In the genomic region with DNA sequence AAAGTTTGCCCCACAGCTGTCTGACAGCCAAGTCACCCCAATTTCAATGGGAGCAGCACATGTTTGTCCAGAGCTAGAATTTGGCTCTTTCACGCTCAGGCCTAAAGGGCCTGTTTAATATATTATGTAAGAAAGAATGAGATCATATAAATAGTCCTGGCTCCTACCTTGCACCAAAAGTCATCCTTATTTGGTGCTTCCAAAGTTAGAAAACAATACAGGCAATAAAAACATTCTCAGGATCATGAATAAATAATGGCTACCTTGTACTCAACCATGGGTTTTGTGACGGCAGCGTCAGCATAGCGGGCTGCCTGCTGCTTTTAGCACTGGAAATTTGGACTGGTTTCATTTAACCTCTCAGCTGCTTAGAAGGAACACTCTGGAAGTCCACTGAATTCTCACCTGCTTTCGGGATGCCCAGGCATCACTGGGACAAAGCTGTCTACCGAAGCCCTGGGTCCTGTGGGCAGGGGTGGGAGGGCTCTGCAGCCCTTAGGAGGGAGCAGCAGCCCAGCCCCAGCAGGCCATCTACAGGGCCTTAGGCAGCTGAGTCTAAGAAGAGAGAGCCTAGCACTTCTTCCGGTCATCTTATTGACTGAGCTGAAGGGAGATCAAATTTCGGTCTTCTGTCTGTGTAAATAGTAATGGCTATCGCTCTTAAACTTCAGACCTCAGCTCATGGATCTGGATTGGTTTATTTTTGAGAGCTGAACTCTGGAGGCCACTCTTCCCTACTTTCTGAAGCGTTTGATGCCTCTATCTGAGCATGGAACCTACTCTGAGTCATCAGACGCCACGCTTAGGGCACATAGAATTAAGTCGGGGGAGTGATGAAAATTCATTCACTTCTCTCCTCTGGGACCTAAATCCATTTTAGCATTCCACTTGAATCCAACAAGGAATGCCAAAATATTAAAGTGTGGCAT, we compare ENCODE assay signal across 13 cellular contexts.
A peak's percentile ranks its signal among the peaks of the same experiment; 100 is the strongest.
DNase-seq lines count a peak whose midpoint lies in the region; ATAC-seq and TF ChIP-seq lines count a peak whose summit lies in the region.
"Had no signal": no experiment of that assay in that cellular context is flagged by ENCODE, and none has a peak within 500 bp of the region (broad histone marks: within the 10 kb centered on the region; RNA-seq: fewer than 3 reads in every experiment).

No MANE protein-coding gene starts in this region.

- H3K36me3 ChIP-seq in muscle layer of duodenum (ENCODE audit: control insufficient read depth in 1 of 2, insufficient read depth in 2 of 2, low read length in 2 of 2) (no peaks in the 10 kb centered on the region), uterus (no peaks in the 10 kb centered on the region)

- H3K9me3 ChIP-seq in muscle layer of duodenum (ENCODE audit: control insufficient read depth in 1 of 2, low read length in 2 of 2) (no peaks in the 10 kb centered on the region), uterus (no peaks in the 10 kb centered on the region)

- TF ChIP-seq CTCF in fibroblast of mammary gland (conservative IDR thresholded peaks at IDR 0.05; ENCODE audit: control insufficient read depth, insufficient read depth, low read depth, low read length) (no peak), uterus (IDR thresholded peaks at IDR 0.05) (no peak)

- H3K27ac ChIP-seq in muscle layer of duodenum (ENCODE audit: low read length) (peak overlapping the region; percentile 74), uterus (peak overlapping the region; percentile 91 to 93)
- H3K27ac ChIP-seq: VCaP had no signal

- H3K27ac Mint-ChIP-seq in activated T-cell treated with anti-CD3 and anti-CD28 coated beads, Interleukin-2, amount 50 U/mL, for 72 hours: peak overlapping the region; percentile 19
- H3K27ac Mint-ChIP-seq: activated T-helper 17 cell treated with anti-CD3 and anti-CD28 coated beads, Interleukin-2, amount 50 U/mL, for 72 hours had no signal

- no peak overlapping the region for H3K4me3 ChIP-seq in fibroblast of mammary gland (ENCODE audit: control insufficient read depth, low read depth, low read length)
- H3K4me3 ChIP-seq in muscle layer of duodenum (ENCODE audit: low read depth in 1 of 2, low read length in 2 of 2): peak overlapping the region in 1 of 2 donors; percentile 36
- H3K4me3 ChIP-seq in uterus: no peak overlapping the region

- peak in 1 of 2 donors; percentile 21 for TF ChIP-seq POLR2A in uterus (IDR thresholded peaks at IDR 0.05)

- intact Hi-C loops in uterus (cut with DNase I; ENCODE audit: low total_unique reads): no loop called here

- H3K4me1 ChIP-seq in muscle layer of duodenum (ENCODE audit: control insufficient read depth in 1 of 2, insufficient read depth in 2 of 2, low read length in 2 of 2) (peaks cover 0 to 19% of the 10 kb centered on the region in 2 donors), uterus (peaks cover 0 to 25% of the 10 kb centered on the region in 2 donors)

- no peaks in the 10 kb centered on the region for H3K9me3 Mint-ChIP-seq in activated T-cell treated with anti-CD3 and anti-CD28 coated beads, Interleukin-2, amount 50 U/mL, for 72 hours
- H3K9me3 Mint-ChIP-seq: activated T-helper 17 cell treated with anti-CD3 and anti-CD28 coated beads, Interleukin-2, amount 50 U/mL, for 72 hours had no signal

- peaks cover 45% of the 10 kb centered on the region for H3K27me3 Mint-ChIP-seq in activated T-cell treated with anti-CD3 and anti-CD28 coated beads, Interleukin-2, amount 50 U/mL, for 72 hours (ENCODE audit: low read depth)

- DNase-seq in activated T-cell treated with anti-CD3 and anti-CD28 coated beads, Interleukin-2, amount 50 U/mL, for 72 hours: no peak
- no peak for DNase-seq in activated T-cell treated with anti-CD3 and anti-CD28 coated beads, Interleukin-2, amount 50 U/mL, for 1 hour
- peak; percentile 45 for DNase-seq in fibroblast of mammary gland (ENCODE audit: low read depth)
- DNase-seq in uterus: no peak
- no peak for DNase-seq in hypothalamus (lab: John Stamatoyannopoulos, UW)
- no peak for DNase-seq in activated CD4-positive, alpha-beta T cell treated with anti-CD3 and anti-CD28 coated beads, Interleukin-2, amount 50 U/mL, for 4 hours
- no peak for DNase-seq in NCI-H524 (lab: John Stamatoyannopoulos, UW)
- DNase-seq: ACHN, kidney glomerular epithelial cell, MV-4-11 had no signal

- peaks cover 0 to 2% of the 10 kb centered on the region in 2 donors for H3K36me3 Mint-ChIP-seq in activated T-cell treated with anti-CD3 and anti-CD28 coated beads, Interleukin-2, amount 50 U/mL, for 72 hours (ENCODE audit: insufficient read depth in 2 of 2)

- no peak overlapping the region for H3K4me3 Mint-ChIP-seq in activated T-cell treated with anti-CD3 and anti-CD28 coated beads, Interleukin-2, amount 50 U/mL, for 72 hours

- peaks cover 46% of the 10 kb centered on the region for H3K4me1 Mint-ChIP-seq in activated T-cell treated with anti-CD3 and anti-CD28 coated beads, Interleukin-2, amount 50 U/mL, for 72 hours (ENCODE audit: low read depth)

- H3K27me3 ChIP-seq in muscle layer of duodenum (ENCODE audit: low read depth, low read length): no peaks in the 10 kb centered on the region
- no peaks in the 10 kb centered on the region for H3K27me3 ChIP-seq in uterus

- ATAC-seq in activated T-cell treated with anti-CD3 and anti-CD28 coated beads, Interleukin-2, amount 50 U/mL, for 72 hours (replicated peaks in 1 of 2): no peak
